Comparison of ENCODE assay signal across 20 cellular contexts in genomic region chr9:132384376-132384775, GRCh38. TPM values are rescaled to one million over a fixed set of nuclear protein-coding genes. Genes with fewer than 3 reads are reported as not detected.
A peak's percentile ranks its signal among the peaks of the same experiment; 100 is the strongest.
DNase-seq lines count a peak whose midpoint lies in the region; ATAC-seq, FAIRE-seq and TF ChIP-seq lines count a peak whose summit lies in the region.
"Had no signal": no experiment of that assay in that cellular context is flagged by ENCODE, and none has a peak within 500 bp of the region (broad histone marks: within the 10 kb centered on the region; RNA-seq: fewer than 3 reads in every experiment).

No MANE protein-coding gene starts in this region.

- peak; percentile 39 for ATAC-seq in HG03280 (IDR thresholded peaks at IDR 0.05; ENCODE audit: unreplicated experiment)
- no peak for ATAC-seq in GM23338
- no peak for ATAC-seq in heart right ventricle
- no peak for ATAC-seq in GM18868 (IDR thresholded peaks at IDR 0.05; ENCODE audit: unreplicated experiment)
- ATAC-seq: heart left ventricle, left lobe of liver, Panc1 had no signal

- DNase-seq in GM12865 (ENCODE audit: low read depth), result peak; percentile 67
- DNase-seq in GM19239 (ENCODE audit: insufficient read length, low spot score), result no peak
- no peak for DNase-seq in activated naive CD8-positive, alpha-beta T cell treated with anti-CD3 and anti-CD28 coated beads for 36 hours
- no peak for DNase-seq in GM23338 (ENCODE audit: low spot score)
- DNase-seq in heart right ventricle, result no peak
- DNase-seq in activated CD4-positive, alpha-beta T cell treated with anti-CD3 and anti-CD28 coated beads for 1 hour, result no peak
- DNase-seq: activated CD4-positive, alpha-beta T cell treated with anti-CD3 and anti-CD28 coated beads, Interleukin-2, amount 50 U/mL, for 48 hours; CD4-positive, CD25-positive, alpha-beta regulatory T cell; cerebellar nuclear complex; heart left ventricle; thyroid gland had no signal

- TF ChIP-seq CTCF in GM12865 (IDR thresholded peaks at IDR 0.05; ENCODE audit: insufficient read depth, low read depth, low read length, missing control alignments) (no peak), GM23338 (conservative IDR thresholded peaks at IDR 0.05; ENCODE audit: low read depth in 2 of 2) (no peak), heart right ventricle (IDR thresholded peaks at IDR 0.05) (no peak)

- H3K9me3 ChIP-seq in heart right ventricle, result no peaks in the 10 kb centered on the region
- H3K9me3 ChIP-seq: heart left ventricle, thyroid gland had no signal

- peak; percentile 86 for FAIRE-seq in GM19239 (lab: Jason Lieb, UNC)

- H3K4me3 ChIP-seq in GM12865 (ENCODE audit: low read depth, low read length) (peak overlapping the region; percentile 18; the same call in 1 of the 2 replicates), GM23338 (no peak overlapping the region), heart right ventricle (no peak overlapping the region)
- H3K4me3 ChIP-seq: heart left ventricle, skin epidermis, thyroid gland had no signal

- H2AFZ ChIP-seq in GM23338, result no peak overlapping the region

- no peaks in the 10 kb centered on the region for H3K27me3 Mint-ChIP-seq in activated naive CD8-positive, alpha-beta T cell treated with anti-CD3 and anti-CD28 coated beads for 36 hours
- peaks cover 2% of the 10 kb centered on the region for H3K27me3 Mint-ChIP-seq in GM23338 (ENCODE audit: insufficient read depth, low read depth, poor library complexity)
- H3K27me3 Mint-ChIP-seq: activated naive CD4-positive, alpha-beta T cell treated with anti-CD3 and anti-CD28 coated beads, Interleukin-2, amount 50 U/mL, for 24 hours; CD4-positive, CD25-positive, alpha-beta regulatory T cell had no signal

- peaks cover 32% of the 10 kb centered on the region for H3K4me1 Mint-ChIP-seq in activated naive CD8-positive, alpha-beta T cell treated with anti-CD3 and anti-CD28 coated beads for 36 hours
- H3K4me1 Mint-ChIP-seq in GM23338, result no peaks in the 10 kb centered on the region
- H3K4me1 Mint-ChIP-seq: neural crest cell had no signal

- H4K20me1 ChIP-seq in GM23338 (replicated peaks; ENCODE audit: insufficient read depth), result peaks cover 17% of the 10 kb centered on the region

- no peaks in the 10 kb centered on the region for H3K27me3 ChIP-seq in GM23338 (ENCODE audit: insufficient read depth)
- no peaks in the 10 kb centered on the region for H3K27me3 ChIP-seq in heart right ventricle
- H3K27me3 ChIP-seq: heart left ventricle, thyroid gland had no signal

- 90 to 92% methylated on average over 8 of the region's 8 CpGs for WGBS in heart right ventricle, 2 donors

- no peaks in the 10 kb centered on the region for H3K79me2 ChIP-seq in GM23338 (replicated peaks; ENCODE audit: insufficient read depth)

- no peak overlapping the region for H3K27ac ChIP-seq in GM23338 (ENCODE audit: low read depth)
- H3K27ac ChIP-seq in heart right ventricle, result no peak overlapping the region
- H3K27ac ChIP-seq: epithelial cell of prostate, heart left ventricle, skin epidermis, thyroid gland had no signal

- H3K4me2 ChIP-seq in GM23338, result no peak overlapping the region

- no peaks in the 10 kb centered on the region for H3F3A ChIP-seq in GM23338 (replicated peaks; ENCODE audit: low read depth)

- no peaks in the 10 kb centered on the region for H3K9me2 ChIP-seq in GM23338 (ENCODE audit: insufficient read depth)

- H3K27ac Mint-ChIP-seq in activated naive CD8-positive, alpha-beta T cell treated with anti-CD3 and anti-CD28 coated beads for 36 hours, result peak overlapping the region; percentile 73
- no peak overlapping the region for H3K27ac Mint-ChIP-seq in GM23338
- H3K27ac Mint-ChIP-seq: activated naive CD4-positive, alpha-beta T cell treated with anti-CD3 and anti-CD28 coated beads, Interleukin-2, amount 50 U/mL, for 24 hours; T-helper 1 cell treated with Interleukin-12 subunit alpha and Interleukin-12 subunit beta and Interleukin-4 antibody, amounts not matched to agents 30 μg/mL and 1 μg/mL, for 36 hours had no signal

- peaks cover 31% of the 10 kb centered on the region for H3K36me3 Mint-ChIP-seq in activated naive CD8-positive, alpha-beta T cell treated with anti-CD3 and anti-CD28 coated beads for 36 hours
- peaks cover 71% of the 10 kb centered on the region for H3K36me3 Mint-ChIP-seq in GM23338 (ENCODE audit: low read depth)

- H3K9me3 Mint-ChIP-seq in activated naive CD8-positive, alpha-beta T cell treated with anti-CD3 and anti-CD28 coated beads for 36 hours, result no peaks in the 10 kb centered on the region
- no peaks in the 10 kb centered on the region for H3K9me3 Mint-ChIP-seq in GM23338
- H3K9me3 Mint-ChIP-seq: activated naive CD4-positive, alpha-beta T cell treated with anti-CD3 and anti-CD28 coated beads, Interleukin-2, amount 50 U/mL, for 24 hours; CD4-positive, CD25-positive, alpha-beta regulatory T cell; neural crest cell; T-helper 1 cell treated with Interleukin-12 subunit alpha and Interleukin-12 subunit beta and Interleukin-4 antibody, amounts not matched to agents 30 μg/mL and 1 μg/mL, for 36 hours had no signal

- no peak overlapping the region for H3K4me3 Mint-ChIP-seq in activated naive CD8-positive, alpha-beta T cell treated with anti-CD3 and anti-CD28 coated beads for 36 hours
- no peak overlapping the region for H3K4me3 Mint-ChIP-seq in GM23338
- H3K4me3 Mint-ChIP-seq: activated naive CD4-positive, alpha-beta T cell treated with anti-CD3 and anti-CD28 coated beads, Interleukin-2, amount 50 U/mL, for 24 hours; CD4-positive, CD25-positive, alpha-beta regulatory T cell; neural crest cell; T-helper 1 cell treated with Interleukin-12 subunit alpha and Interleukin-12 subunit beta and Interleukin-4 antibody, amounts not matched to agents 30 μg/mL and 1 μg/mL, for 36 hours had no signal

- intact Hi-C loops in heart right ventricle (cut with DNase I), result no loop called here

- H3K4me1 ChIP-seq in GM23338 (ENCODE audit: insufficient read depth) (no peaks in the 10 kb centered on the region), heart right ventricle (peaks cover 0 to 14% (median 0%) of the 10 kb centered on the region in 9 donors)
- H3K4me1 ChIP-seq: thyroid gland had no signal

- H3K36me3 ChIP-seq in GM23338 (ENCODE audit: insufficient read depth) (peaks cover 24% of the 10 kb centered on the region), heart right ventricle (peaks cover 0 to 100% (median 43%) of the 10 kb centered on the region in 9 donors)

TF ChIP-seq in GM23338, 12 proteins besides CTCF, POLR2A, EP300 and RAD21 (continues in another document):
- TF ChIP-seq EZH2 (IDR thresholded peaks at IDR 0.05; ENCODE audit: low read depth, unreplicated experiment) (no peak), JUNB (IDR thresholded peaks at IDR 0.05; ENCODE audit: unreplicated experiment) (no peak), NANOG (IDR thresholded peaks at IDR 0.05; ENCODE audit: borderline replicate concordance) (no peak), STAT1 (IDR thresholded peaks at IDR 0.05; ENCODE audit: unreplicated experiment) (no peak), ZNF331 (CRISPR knock-in tag; IDR thresholded peaks at IDR 0.05; ENCODE audit: low read depth) (no peak), CREB1 (CRISPR knock-in tag; IDR thresholded peaks at IDR 0.05; ENCODE audit: low read depth) (no peak)
- TF ChIP-seq, protein P1, sequence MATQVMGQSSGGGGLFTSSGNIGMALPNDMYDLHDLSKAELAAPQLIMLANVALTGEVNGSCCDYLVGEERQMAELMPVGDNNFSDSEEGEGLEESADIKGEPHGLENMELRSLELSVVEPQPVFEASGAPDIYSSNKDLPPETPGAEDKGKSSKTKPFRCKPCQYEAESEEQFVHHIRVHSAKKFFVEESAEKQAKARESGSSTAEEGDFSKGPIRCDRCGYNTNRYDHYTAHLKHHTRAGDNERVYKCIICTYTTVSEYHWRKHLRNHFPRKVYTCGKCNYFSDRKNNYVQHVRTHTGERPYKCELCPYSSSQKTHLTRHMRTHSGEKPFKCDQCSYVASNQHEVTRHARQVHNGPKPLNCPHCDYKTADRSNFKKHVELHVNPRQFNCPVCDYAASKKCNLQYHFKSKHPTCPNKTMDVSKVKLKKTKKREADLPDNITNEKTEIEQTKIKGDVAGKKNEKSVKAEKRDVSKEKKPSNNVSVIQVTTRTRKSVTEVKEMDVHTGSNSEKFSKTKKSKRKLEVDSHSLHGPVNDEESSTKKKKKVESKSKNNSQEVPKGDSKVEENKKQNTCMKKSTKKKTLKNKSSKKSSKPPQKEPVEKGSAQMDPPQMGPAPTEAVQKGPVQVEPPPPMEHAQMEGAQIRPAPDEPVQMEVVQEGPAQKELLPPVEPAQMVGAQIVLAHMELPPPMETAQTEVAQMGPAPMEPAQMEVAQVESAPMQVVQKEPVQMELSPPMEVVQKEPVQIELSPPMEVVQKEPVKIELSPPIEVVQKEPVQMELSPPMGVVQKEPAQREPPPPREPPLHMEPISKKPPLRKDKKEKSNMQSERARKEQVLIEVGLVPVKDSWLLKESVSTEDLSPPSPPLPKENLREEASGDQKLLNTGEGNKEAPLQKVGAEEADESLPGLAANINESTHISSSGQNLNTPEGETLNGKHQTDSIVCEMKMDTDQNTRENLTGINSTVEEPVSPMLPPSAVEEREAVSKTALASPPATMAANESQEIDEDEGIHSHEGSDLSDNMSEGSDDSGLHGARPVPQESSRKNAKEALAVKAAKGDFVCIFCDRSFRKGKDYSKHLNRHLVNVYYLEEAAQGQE (IDR thresholded peaks at IDR 0.05; ENCODE audit: unreplicated experiment), result no peak

RNA-seq across cellular contexts. Expression of gene TTF1, which starts 22.3 kb away (rescaled TPM):
- total RNA-seq in activated naive CD8-positive, alpha-beta T cell treated with anti-CD3 and anti-CD28 coated beads for 36 hours, result 10 to 100 TPM; 41.5 to 42.2 TPM
- 14.9 and 15.5 TPM in 2 replicates for total RNA-seq in GM23338 (2014; rRNA removed; shearing (Covaris generic))
- polyA plus RNA-seq in GM23338 (2016; fragmentation: Nextera tagmentation; extraction: Ambion mirVana) (22.4 and 25.0 TPM in 2 replicates), heart right ventricle (10 to 100 TPM; 19.5 to 22.4 TPM)
- 10 to 100 TPM; 12.0 to 19.1 (median 15.8) TPM for total RNA-seq in heart right ventricle

RNA-seq across cellular contexts. Expression of gene CFAP77, which starts 25.6 kb away (rescaled TPM):
- total RNA-seq in activated naive CD8-positive, alpha-beta T cell treated with anti-CD3 and anti-CD28 coated beads for 36 hours, result not detected
- 0.97 and 2.1 TPM in 2 replicates for total RNA-seq in GM23338 (2014; rRNA removed; shearing (Covaris generic))
- polyA plus RNA-seq in GM23338 (2016; fragmentation: Nextera tagmentation; extraction: Ambion mirVana) (0.94 and 1.3 TPM in 2 replicates), heart right ventricle (1 to 10 TPM in 1 of 2 donors, under 1 TPM in 1; 0.95 to 4.3 TPM)
- 1 to 10 TPM in 5 of 10 donors, under 1 TPM in 5; 0.53 to 3.1 (median 1.2) TPM for total RNA-seq in heart right ventricle
- total RNA-seq: CD4-positive, CD25-positive, alpha-beta regulatory T cell; left lobe of liver had no signal
- polyA plus RNA-seq: CD4-positive, CD25-positive, alpha-beta regulatory T cell had no signal

RNA-seq across cellular contexts. Expression of gene SETX, which starts 29.6 kb away (rescaled TPM):
- 10 to 100 TPM; 34.8 to 34.9 TPM for total RNA-seq in activated naive CD8-positive, alpha-beta T cell treated with anti-CD3 and anti-CD28 coated beads for 36 hours
- total RNA-seq in GM23338 (2014; rRNA removed; shearing (Covaris generic)), result 39.3 and 49.9 TPM in 2 replicates
- polyA plus RNA-seq in GM23338 (2016; fragmentation: Nextera tagmentation; extraction: Ambion mirVana), result 14.8 and 17.5 TPM in 2 replicates
- 10 to 100 TPM; 20.2 to 35.1 (median 28.1) TPM for total RNA-seq in heart right ventricle
- polyA plus RNA-seq in heart right ventricle, result 10 to 100 TPM; 16.9 to 17.6 TPM
